23 cellular contexts compared by ENCODE assay signal in the genomic region with DNA sequence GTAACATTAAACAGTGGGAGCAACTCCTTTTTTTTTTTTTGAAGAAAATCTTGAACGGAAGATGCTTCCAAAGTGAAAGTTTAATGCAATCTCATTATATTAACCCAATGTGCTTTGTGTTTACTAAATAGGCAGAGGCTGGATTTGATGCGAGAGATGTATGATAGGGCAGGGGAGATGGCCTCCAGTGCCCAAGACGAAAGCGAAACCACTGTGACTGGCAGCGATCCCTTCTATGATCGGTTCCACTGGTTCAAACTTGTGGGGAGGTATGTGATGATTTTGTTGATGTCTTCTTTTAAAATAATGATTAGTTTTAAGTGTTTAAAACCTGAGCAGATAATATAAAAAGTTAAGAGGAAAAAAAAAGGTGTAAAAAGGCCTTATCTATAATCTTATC.
DNase-seq lines count a peak whose midpoint lies in the region; ATAC-seq and TF ChIP-seq lines count a peak whose summit lies in the region.
"Had no signal": no experiment of that assay in that cellular context is flagged by ENCODE, and none has a peak within 500 bp of the region (broad histone marks: within the 10 kb centered on the region; RNA-seq: fewer than 3 reads in every experiment).

No MANE protein-coding gene starts in this region.

- peaks cover 15% of the 10 kb centered on the region for H3K4me1 Mint-ChIP-seq in activated CD4-positive, alpha-beta T cell treated with anti-CD3 and anti-CD28 coated beads, Interleukin-2, amount 10 ng/mL, durations not matched to agents 7 days and 5 days
- no peaks in the 10 kb centered on the region for H3K4me1 Mint-ChIP-seq in activated naive CD8-positive, alpha-beta T cell treated with anti-CD3 and anti-CD28 coated beads, Interleukin-2, amount 50 U/mL, for 24 hours
- peaks cover 3% of the 10 kb centered on the region for H3K4me1 Mint-ChIP-seq in progenitor cell of endocrine pancreas (ENCODE audit: low read depth)

- intact Hi-C loops in Right ventricle myocardium inferior (cut with DNase I), result no loop called here

- peaks cover 17% of the 10 kb centered on the region for H3K36me3 Mint-ChIP-seq in activated CD4-positive, alpha-beta T cell treated with anti-CD3 and anti-CD28 coated beads, Interleukin-2, amount 10 ng/mL, durations not matched to agents 7 days and 5 days (ENCODE audit: low read depth)
- peaks cover 5% of the 10 kb centered on the region for H3K36me3 Mint-ChIP-seq in activated naive CD8-positive, alpha-beta T cell treated with anti-CD3 and anti-CD28 coated beads, Interleukin-2, amount 50 U/mL, for 24 hours (ENCODE audit: low read depth)
- peaks cover 33% of the 10 kb centered on the region for H3K36me3 Mint-ChIP-seq in progenitor cell of endocrine pancreas (ENCODE audit: insufficient read depth)

- no peaks in the 10 kb centered on the region for H3K27me3 Mint-ChIP-seq in activated CD4-positive, alpha-beta T cell treated with anti-CD3 and anti-CD28 coated beads, Interleukin-2, amount 10 ng/mL, durations not matched to agents 7 days and 5 days
- H3K27me3 Mint-ChIP-seq in activated naive CD8-positive, alpha-beta T cell treated with anti-CD3 and anti-CD28 coated beads, Interleukin-2, amount 50 U/mL, for 24 hours, result no peaks in the 10 kb centered on the region
- H3K27me3 Mint-ChIP-seq in progenitor cell of endocrine pancreas, result no peaks in the 10 kb centered on the region

- no peak for ATAC-seq in activated naive CD8-positive, alpha-beta T cell treated with anti-CD3 and anti-CD28 coated beads, Interleukin-2, amount 50 U/mL, for 24 hours
- no peak for ATAC-seq in Right ventricle myocardium inferior
- ATAC-seq: gastroesophageal sphincter; K562; left lung; right lobe of liver; stimulated activated naive CD8-positive, alpha-beta T cell treated with anti-CD3 and anti-CD28 coated beads, Interleukin-15, Interleukin-2, amounts not matched to agents 100 U/mL and 50 U/mL, for 24 hours had no signal

- peak overlapping the region; percentile 46 for H3K4me3 Mint-ChIP-seq in activated CD4-positive, alpha-beta T cell treated with anti-CD3 and anti-CD28 coated beads, Interleukin-2, amount 10 ng/mL, durations not matched to agents 7 days and 5 days
- H3K4me3 Mint-ChIP-seq in activated naive CD8-positive, alpha-beta T cell treated with anti-CD3 and anti-CD28 coated beads, Interleukin-2, amount 50 U/mL, for 24 hours, result peak overlapping the region; percentile 10
- no peak overlapping the region for H3K4me3 Mint-ChIP-seq in progenitor cell of endocrine pancreas (ENCODE audit: low read depth)

- no peak for TF ChIP-seq CTCF in progenitor cell of endocrine pancreas (IDR thresholded peaks at IDR 0.05; ENCODE audit: unreplicated experiment)

- peak overlapping the region; percentile 83 for H3K27ac Mint-ChIP-seq in activated CD4-positive, alpha-beta T cell treated with anti-CD3 and anti-CD28 coated beads, Interleukin-2, amount 10 ng/mL, durations not matched to agents 7 days and 5 days
- peak overlapping the region; percentile 7 for H3K27ac Mint-ChIP-seq in activated naive CD8-positive, alpha-beta T cell treated with anti-CD3 and anti-CD28 coated beads, Interleukin-2, amount 50 U/mL, for 24 hours
- no peak overlapping the region for H3K27ac Mint-ChIP-seq in progenitor cell of endocrine pancreas

- POLR2A ChIA-PET in activated CD4-positive, alpha-beta T cell treated with anti-CD3 and anti-CD28 coated beads, Interleukin-2, amount 10 ng/mL, durations not matched to agents 7 days and 5 days (lab: Charles Lee), result no interaction called here

- H3K9me3 Mint-ChIP-seq in activated CD4-positive, alpha-beta T cell treated with anti-CD3 and anti-CD28 coated beads, Interleukin-2, amount 10 ng/mL, durations not matched to agents 7 days and 5 days, result no peaks in the 10 kb centered on the region
- H3K9me3 Mint-ChIP-seq in activated naive CD8-positive, alpha-beta T cell treated with anti-CD3 and anti-CD28 coated beads, Interleukin-2, amount 50 U/mL, for 24 hours, result no peaks in the 10 kb centered on the region
- H3K9me3 Mint-ChIP-seq in progenitor cell of endocrine pancreas (ENCODE audit: low read depth), result no peaks in the 10 kb centered on the region

- CTCF ChIA-PET in activated CD4-positive, alpha-beta T cell treated with anti-CD3 and anti-CD28 coated beads, Interleukin-2, amount 10 ng/mL, durations not matched to agents 7 days and 5 days (lab: Charles Lee), result interaction anchor here (2.8 kb wide), 1 partner anchor 115 kb away, joined by 10 read pairs; the partner anchor contains the start of gene KIF1B

- DNase-seq in activated CD4-positive, alpha-beta T cell treated with anti-CD3 and anti-CD28 coated beads, Interleukin-2, amount 10 ng/mL, durations not matched to agents 7 days and 5 days, result no peak
- no peak for DNase-seq in activated CD4-positive, alpha-beta T cell treated with anti-CD3 and anti-CD28 coated beads for 4 hours
- peak; percentile 16 for DNase-seq in stimulated activated naive CD4-positive, alpha-beta T cell treated with Interleukin-2 at 50 U/mL for 16 hours (lab: John Stamatoyannopoulos, UW)
- no peak for DNase-seq in stimulated activated naive CD4-positive, alpha-beta T cell (lab: John Stamatoyannopoulos, UW)
- no peak for DNase-seq in activated naive CD8-positive, alpha-beta T cell treated with anti-CD3 and anti-CD28 coated beads, Interleukin-2, amount 50 U/mL, for 24 hours
- DNase-seq in Right ventricle myocardium inferior (ENCODE audit: missing footprints) (no peak), hypothalamus (lab: John Stamatoyannopoulos, UW) (no peak), progenitor cell of endocrine pancreas (ENCODE audit: low spot score, unreplicated experiment) (no peak)
- DNase-seq: AML-193; DMS153; GM23248; left lung; mesendoderm; NCI-H1105; NCI-H1930; NCI-H2227 treated with DMSO at 0.1 percent for 48 hours; NCI-H69; right lobe of liver; stimulated activated CD4-positive, alpha-beta T cell treated with anti-CD3 and anti-CD28 coated beads, Interleukin-4, amount 100 ng/mL, for 1 hour; stimulated activated naive CD8-positive, alpha-beta T cell treated with anti-CD3 and anti-CD28 coated beads, Interleukin-15, Interleukin-2, amounts not matched to agents 100 U/mL and 50 U/mL, for 24 hours; thyroid gland had no signal
